ENCODE assay signal across 23 cellular contexts in the genomic region with DNA sequence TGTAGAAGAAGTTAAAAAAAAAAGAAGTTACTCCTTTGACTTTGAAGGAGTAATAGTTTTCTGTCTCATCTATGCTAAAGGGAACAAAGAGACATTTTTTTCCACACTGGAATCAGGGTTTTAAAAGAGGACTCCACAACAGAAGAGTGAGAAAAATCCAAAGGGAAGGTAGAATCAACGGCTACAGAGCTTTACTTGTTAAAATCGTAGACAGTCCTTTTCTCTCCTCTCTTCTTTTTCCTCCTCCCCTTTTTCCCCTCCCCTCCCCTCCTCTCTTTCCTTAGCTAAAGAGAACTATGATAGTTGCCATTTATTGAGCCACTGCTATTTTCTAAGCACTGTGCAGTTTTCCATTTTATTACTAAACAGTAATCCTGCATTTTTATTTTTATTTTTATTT.
"Had no signal": no experiment of that assay in that cellular context is flagged by ENCODE, and none has a peak within 500 bp of the region (broad histone marks: within the 10 kb centered on the region; RNA-seq: fewer than 3 reads in every experiment).

No MANE protein-coding gene starts in this region.

- H3K4me3 ChIP-seq: coronary artery, heart left ventricle, left lung, neural progenitor cell, tibial nerve, vagina had no signal

- H3K27me3 Mint-ChIP-seq: activated CD4-positive, alpha-beta T cell treated with anti-CD3 and anti-CD28 coated beads, Interleukin-2, amount 10 ng/mL, durations not matched to agents 7 days and 5 days; activated naive CD8-positive, alpha-beta T cell treated with anti-CD3 and anti-CD28 coated beads, Interleukin-2, amount 50 U/mL, for 24 hours; activated T-cell treated with anti-CD3 and anti-CD28 coated beads, Interleukin-2, amount 50 U/mL, for 24 hours; brain; progenitor cell of endocrine pancreas; stimulated activated naive CD8-positive, alpha-beta T cell treated with anti-CD3 and anti-CD28 coated beads, Interleukin-15, Interleukin-2, amounts not matched to agents 100 ng/mL and 50 ng/mL, for 24 hours had no signal

- H3K27me3 ChIP-seq: heart left ventricle, left lung, neural progenitor cell, tibial nerve, vagina had no signal

- DNase-seq: activated CD4-positive, alpha-beta T cell treated with anti-CD3 and anti-CD28 coated beads, Interleukin-2, amount 10 ng/mL, durations not matched to agents 7 days and 5 days; activated CD8-positive, alpha-beta T cell treated with anti-CD3 and anti-CD28 coated beads, Interleukin-2, amount 10 ng/mL, durations not matched to agents 7 days and 5 days; activated naive CD4-positive, alpha-beta T cell treated with Interleukin-2 at 50 U/mL for 16 hours; activated naive CD8-positive, alpha-beta T cell treated with anti-CD3 and anti-CD28 coated beads, Interleukin-2, amount 50 U/mL, for 24 hours; activated T-cell treated with anti-CD3 and anti-CD28 coated beads, Interleukin-2, amount 50 U/mL, for 24 hours; anterior cingulate cortex; caudate nucleus; erythroblast; heart left ventricle; kidney; left lung; stimulated activated CD4-positive, alpha-beta T cell treated with anti-CD3 and anti-CD28 coated beads, Interleukin-12 subunit alpha, Interleukin-12 subunit beta, amount 100 ng/mL, for 4 hours; stimulated activated CD4-positive, alpha-beta T cell treated with anti-CD3 and anti-CD28 coated beads, Interleukin-1b, Interleukin-23, amount 100 ng/mL, for 48 hours; stimulated activated CD8-positive, alpha-beta memory T cell treated with anti-CD3 and anti-CD28 coated beads, Interleukin-4, amount 100 ng/mL, for 48 hours had no signal

- H3K4me1 ChIP-seq: heart left ventricle, left lung, neural progenitor cell, vagina had no signal

- H3K36me3 ChIP-seq: heart left ventricle, left lung, neural progenitor cell, tibial nerve, vagina had no signal

- H3K9me3 ChIP-seq: heart left ventricle, left lung, tibial nerve, vagina had no signal

- H3K36me3 Mint-ChIP-seq: brain had no signal

- H3K27ac Mint-ChIP-seq: activated CD4-positive, alpha-beta T cell treated with anti-CD3 and anti-CD28 coated beads, Interleukin-2, amount 10 ng/mL, durations not matched to agents 7 days and 5 days; activated CD8-positive, alpha-beta T cell treated with anti-CD3 and anti-CD28 coated beads, Interleukin-2, amount 10 ng/mL, durations not matched to agents 7 days and 5 days; activated T-cell treated with anti-CD3 and anti-CD28 coated beads, Interleukin-2, amount 50 U/mL, for 24 hours; activated T-helper 2 cell treated with anti-CD3 and anti-CD28 coated beads, Interferon-gamma antibody, Interleukin-2, Interleukin-4, amounts not matched to agents 10 μg/mL and 5 μg/mL and 100 μg/mL, durations not matched to agents 14 hours and 24 hours and 36 hours; brain; neural progenitor cell; progenitor cell of endocrine pancreas; stimulated activated naive CD8-positive, alpha-beta T cell treated with anti-CD3 and anti-CD28 coated beads, Interleukin-15, Interleukin-2, amounts not matched to agents 100 ng/mL and 50 ng/mL, for 24 hours; T-helper 2 cell treated with Interferon-gamma antibody and Interleukin-4, amounts not matched to agents 5 μg/mL and 100 μg/mL, for 36 hours had no signal

- H3K4me1 Mint-ChIP-seq: brain, neural progenitor cell had no signal

- H3K4me3 Mint-ChIP-seq: activated CD4-positive, alpha-beta T cell treated with anti-CD3 and anti-CD28 coated beads, Interleukin-2, amount 10 ng/mL, durations not matched to agents 7 days and 5 days; activated CD8-positive, alpha-beta T cell treated with anti-CD3 and anti-CD28 coated beads, Interleukin-2, amount 10 ng/mL, durations not matched to agents 7 days and 5 days; activated naive CD8-positive, alpha-beta T cell treated with anti-CD3 and anti-CD28 coated beads, Interleukin-2, amount 50 U/mL, for 24 hours; activated T-cell treated with anti-CD3 and anti-CD28 coated beads, Interleukin-2, amount 50 U/mL, for 24 hours; brain; neural progenitor cell; stimulated activated naive CD8-positive, alpha-beta T cell treated with anti-CD3 and anti-CD28 coated beads, Interleukin-15, Interleukin-2, amounts not matched to agents 100 ng/mL and 50 ng/mL, for 24 hours; T-helper 2 cell treated with Interferon-gamma antibody and Interleukin-4, amounts not matched to agents 5 μg/mL and 100 μg/mL, for 36 hours had no signal

- H3K27ac ChIP-seq: coronary artery, heart left ventricle, left lung, neural progenitor cell, tibial nerve, vagina had no signal

- H3K9ac ChIP-seq: neural progenitor cell had no signal

- H3K4me2 ChIP-seq: neural progenitor cell had no signal

- H2AFZ ChIP-seq: neural progenitor cell had no signal

- H3K9me3 Mint-ChIP-seq: activated CD4-positive, alpha-beta T cell treated with anti-CD3 and anti-CD28 coated beads, Interleukin-2, amount 10 ng/mL, durations not matched to agents 7 days and 5 days; activated naive CD8-positive, alpha-beta T cell treated with anti-CD3 and anti-CD28 coated beads, Interleukin-2, amount 50 U/mL, for 24 hours; activated T-cell treated with anti-CD3 and anti-CD28 coated beads, Interleukin-2, amount 50 U/mL, for 24 hours; activated T-helper 2 cell treated with anti-CD3 and anti-CD28 coated beads, Interferon-gamma antibody, Interleukin-2, Interleukin-4, amounts not matched to agents 10 μg/mL and 5 μg/mL and 100 μg/mL, durations not matched to agents 14 hours and 24 hours and 36 hours; brain; neural progenitor cell; stimulated activated naive CD8-positive, alpha-beta T cell treated with anti-CD3 and anti-CD28 coated beads, Interleukin-15, Interleukin-2, amounts not matched to agents 100 ng/mL and 50 ng/mL, for 24 hours; T-helper 2 cell treated with Interferon-gamma antibody and Interleukin-4, amounts not matched to agents 5 μg/mL and 100 μg/mL, for 36 hours had no signal

- ATAC-seq: activated CD8-positive, alpha-beta T cell treated with anti-CD3 and anti-CD28 coated beads, Interleukin-2, amount 10 ng/mL, durations not matched to agents 7 days and 5 days; activated naive CD8-positive, alpha-beta T cell treated with anti-CD3 and anti-CD28 coated beads, Interleukin-2, amount 50 U/mL, for 24 hours; heart left ventricle; left lung had no signal
